In the genomic region with DNA sequence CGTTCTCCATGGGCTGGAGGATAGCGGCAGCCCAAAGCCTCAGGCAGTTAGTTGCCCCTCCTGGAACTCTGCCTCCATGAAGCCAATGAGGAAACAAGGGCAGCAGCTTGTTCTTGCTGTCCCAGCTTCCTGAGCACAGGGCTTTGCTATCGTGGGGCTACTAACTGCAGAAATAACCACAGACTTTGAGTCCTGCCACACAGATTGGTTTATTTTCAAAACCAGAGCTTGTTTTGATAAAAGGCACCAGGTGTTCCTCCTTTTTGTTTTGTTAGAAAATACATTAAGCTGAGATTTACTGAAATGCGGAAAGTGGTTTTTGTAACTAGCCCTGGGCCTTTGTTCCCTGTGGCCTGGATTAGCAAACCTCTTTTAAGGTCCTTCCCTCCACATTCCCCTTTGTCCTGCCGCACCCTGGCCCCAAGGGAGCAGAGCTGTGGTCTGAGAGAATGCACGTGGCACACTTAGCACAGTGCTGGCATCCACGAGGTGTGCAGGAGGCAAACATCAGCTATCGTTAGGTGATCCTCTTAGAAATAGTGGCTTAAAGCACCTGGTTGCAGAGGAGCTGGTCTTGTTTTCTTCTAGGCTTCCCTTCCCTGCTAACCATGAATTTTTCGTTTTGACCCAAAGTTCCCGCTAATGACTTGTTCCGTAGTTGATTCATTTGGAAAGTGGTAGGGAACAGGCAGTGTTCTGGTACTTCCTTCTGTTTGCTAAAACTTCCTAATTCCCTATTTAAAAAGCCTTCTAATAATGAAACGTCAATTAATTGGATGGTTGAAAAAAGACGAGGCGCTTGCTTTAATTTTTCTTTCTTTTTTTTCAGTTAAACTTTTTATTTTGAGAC, we compare ENCODE assay signal across 11 cellular contexts. TPM values are rescaled to one million over a fixed set of nuclear protein-coding genes. Genes with fewer than 3 reads are reported as not detected.
A peak's percentile ranks its signal among the peaks of the same experiment; 100 is the strongest.
DNase-seq lines count a peak whose midpoint lies in the region; ATAC-seq and TF ChIP-seq lines count a peak whose summit lies in the region.
"Had no signal": no experiment of that assay in that cellular context is flagged by ENCODE, and none has a peak within 500 bp of the region (broad histone marks: within the 10 kb centered on the region; RNA-seq: fewer than 3 reads in every experiment).

No MANE protein-coding gene starts in this region.

- H3K4me1 Mint-ChIP-seq in naive thymus-derived CD8-positive, alpha-beta T cell: peaks cover 33 to 41% (median 36%) of the 10 kb centered on the region in 4 donors
- H3K4me1 Mint-ChIP-seq in T-cell: peaks cover 10 to 28% (median 16%) of the 10 kb centered on the region in 3 donors

- no peak overlapping the region; the same call in none of the 2 replicates for H3K27ac ChIP-seq in HEK293 (ENCODE audit: extremely low read depth, low read depth, low read length)
- H3K27ac ChIP-seq in SJCRH30: peak overlapping the region; percentile 53
- peak overlapping the region in 5 of 8 donors; percentile 29 to 64 (median 53) for H3K27ac ChIP-seq in spleen

- no peak for TF ChIP-seq POLR2A in spleen (IDR thresholded peaks at IDR 0.05)

- H3K27ac Mint-ChIP-seq in naive thymus-derived CD8-positive, alpha-beta T cell: peak overlapping the region in 5 of 10 donors; percentile 9 to 82 (median 47)
- H3K27ac Mint-ChIP-seq in T-cell: no peak overlapping the region
- H3K27ac Mint-ChIP-seq: activated B cell treated with CpG ODN at 0.5 μM for 24 hours; stimulated activated naive CD8-positive, alpha-beta T cell treated with anti-CD3 and anti-CD28 coated beads, Interleukin-15, amount 100 ng/mL, for 72 hours had no signal

- H3K36me3 ChIP-seq in HEK293 (ENCODE audit: control insufficient read depth in 2 of 2, insufficient read depth in 1 of 2, low read length in 2 of 2): peaks cover 0 to 25% of the 10 kb centered on the region in 2 experiments; a peak in 1 of 3 replicates
- peaks cover 35% of the 10 kb centered on the region for H3K36me3 ChIP-seq in SJCRH30
- peaks cover 0 to 36% (median 6%) of the 10 kb centered on the region in 6 donors for H3K36me3 ChIP-seq in spleen

- peak overlapping the region in 1 of 10 donors; percentile 20 for H3K4me3 Mint-ChIP-seq in naive thymus-derived CD8-positive, alpha-beta T cell
- H3K4me3 Mint-ChIP-seq in T-cell: no peak overlapping the region
- H3K4me3 Mint-ChIP-seq: activated B cell treated with CpG ODN at 0.5 μM for 24 hours; stimulated activated naive CD8-positive, alpha-beta T cell treated with anti-CD3 and anti-CD28 coated beads, Interleukin-15, amount 100 ng/mL, for 72 hours had no signal

- no peaks in the 10 kb centered on the region; the same call in 1 of the 2 replicates for H3K9me3 ChIP-seq in HEK293 (ENCODE audit: control insufficient read depth, insufficient read depth, low read depth, low read length)
- peaks cover 12% of the 10 kb centered on the region; the same call in 1 of the 2 replicates for H3K9me3 ChIP-seq in SJCRH30 (replicated peaks)
- peaks cover 3 to 19% (median 13%) of the 10 kb centered on the region in 8 donors for H3K9me3 ChIP-seq in spleen

- H3K27me3 Mint-ChIP-seq in naive thymus-derived CD8-positive, alpha-beta T cell: no peaks in the 10 kb centered on the region
- H3K27me3 Mint-ChIP-seq in T-cell: no peaks in the 10 kb centered on the region
- H3K27me3 Mint-ChIP-seq: stimulated activated naive CD8-positive, alpha-beta T cell treated with anti-CD3 and anti-CD28 coated beads, Interleukin-15, amount 100 ng/mL, for 72 hours had no signal

- POLR2A ChIA-PET in HEK293 (lab: Yijun Ruan, JAX): no interaction called here
- POLR2A ChIA-PET in naive thymus-derived CD8-positive, alpha-beta T cell (lab: Charles Lee): no interaction called here
- POLR2A ChIA-PET in T-cell (lab: Charles Lee): no interaction called here

- H3K4me1 ChIP-seq in HEK293 (ENCODE audit: control insufficient read depth, insufficient read depth, low read length) (0 out of 2 replicates have a peak, but pooled peaks cover 2% of the 10 kb centered on the region), SJCRH30 (peaks cover 22% of the 10 kb centered on the region), spleen (peaks cover 4 to 52% (median 28%) of the 10 kb centered on the region in 6 donors)

- TF ChIP-seq CTCF in HEK293 (tag by site-specific recombination; IDR thresholded peaks at IDR 0.05) (no peak), spleen (IDR thresholded peaks at IDR 0.05 in 8 of 11, conservative IDR thresholded peaks at IDR 0.05 in 3 of 11) (no peak), GM10266 (IDR thresholded peaks at IDR 0.05; ENCODE audit: control insufficient read depth, insufficient read depth, low read depth, missing control alignments) (no peak)

- ATAC-seq in naive thymus-derived CD8-positive, alpha-beta T cell: no peak
- no peak for ATAC-seq in T-cell (replicated peaks in 1 of 4)
- ATAC-seq: stimulated activated naive CD8-positive, alpha-beta T cell treated with anti-CD3 and anti-CD28 coated beads, Interleukin-15, amount 100 ng/mL, for 72 hours had no signal

- H3K27me3 ChIP-seq in SJCRH30: no peaks in the 10 kb centered on the region
- H3K27me3 ChIP-seq in spleen (replicated peaks in 1 of 7): no peaks in the 10 kb centered on the region

- H3K36me3 Mint-ChIP-seq in naive thymus-derived CD8-positive, alpha-beta T cell: peaks cover 21 to 56% (median 41%) of the 10 kb centered on the region in 3 donors
- peaks cover 39% of the 10 kb centered on the region for H3K36me3 Mint-ChIP-seq in T-cell

- peaks cover 0 to 15% (median 6%) of the 10 kb centered on the region in 9 donors for H3K9me3 Mint-ChIP-seq in naive thymus-derived CD8-positive, alpha-beta T cell
- H3K9me3 Mint-ChIP-seq in T-cell: peaks cover 7 to 16% (median 8%) of the 10 kb centered on the region in 3 donors

- intact Hi-C loops in spleen (cut with DNase I; ENCODE audit: low total_unique reads): no loop called here

- WGBS in spleen, 5 donors: 42 to 59% (median 53%) methylated on average over 14 of the region's 14 CpGs

- no peak overlapping the region for H3K4me3 ChIP-seq in HEK293 (ENCODE audit: low read depth, low read length)
- no peak overlapping the region for H3K4me3 ChIP-seq in SJCRH30
- H3K4me3 ChIP-seq in spleen: peak overlapping the region in 1 of 8 donors; percentile 19

- CTCF ChIA-PET in HEK293 (lab: Yijun Ruan, JAX): interaction anchor here (0.6 kb wide), 1 partner anchor 11 kb away, joined by 5 read pairs; no protein-coding TSS in a partner anchor
- CTCF ChIA-PET in T-cell (lab: Charles Lee): no interaction called here

- DNase-seq in SJCRH30 (peak; percentile 93 to 95), iPS-NIHi11 (ENCODE audit: low spot score) (peak; percentile 31), spleen (no peak), NCI-H1694 (lab: John Stamatoyannopoulos, UW) (no peak), GM10266 (ENCODE audit: extremely low spot score) (no peak), T-cell (no peak)
- DNase-seq in naive thymus-derived CD8-positive, alpha-beta T cell: no peak
- DNase-seq: activated B cell treated with CpG ODN at 0.5 μM for 24 hours; GDM1; stimulated activated naive CD8-positive, alpha-beta T cell treated with anti-CD3 and anti-CD28 coated beads, Interleukin-15, amount 100 ng/mL, for 72 hours had no signal

TF ChIP-seq in HEK293, 187 proteins besides CTCF, POLR2A, EP300 and RAD21 (continues in another document):
- no peak for TF ChIP-seq ZNF677 (tag by site-specific recombination; IDR thresholded peaks at IDR 0.05)
- TF ChIP-seq, protein P1, sequence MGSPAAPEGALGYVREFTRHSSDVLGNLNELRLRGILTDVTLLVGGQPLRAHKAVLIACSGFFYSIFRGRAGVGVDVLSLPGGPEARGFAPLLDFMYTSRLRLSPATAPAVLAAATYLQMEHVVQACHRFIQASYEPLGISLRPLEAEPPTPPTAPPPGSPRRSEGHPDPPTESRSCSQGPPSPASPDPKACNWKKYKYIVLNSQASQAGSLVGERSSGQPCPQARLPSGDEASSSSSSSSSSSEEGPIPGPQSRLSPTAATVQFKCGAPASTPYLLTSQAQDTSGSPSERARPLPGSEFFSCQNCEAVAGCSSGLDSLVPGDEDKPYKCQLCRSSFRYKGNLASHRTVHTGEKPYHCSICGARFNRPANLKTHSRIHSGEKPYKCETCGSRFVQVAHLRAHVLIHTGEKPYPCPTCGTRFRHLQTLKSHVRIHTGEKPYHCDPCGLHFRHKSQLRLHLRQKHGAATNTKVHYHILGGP (tag by site-specific recombination; IDR thresholded peaks at IDR 0.05): 0 out of 2 replicates have a peak, but pooled peaks have one; percentile 21
- TF ChIP-seq ZNF404 (tag by site-specific recombination; IDR thresholded peaks at IDR 0.05): no peak
- no peak for TF ChIP-seq ZFP37 (tag by site-specific recombination; IDR thresholded peaks at IDR 0.05)
- no peak for TF ChIP-seq ZNF610 (tag by site-specific recombination; IDR thresholded peaks at IDR 0.05; ENCODE audit: borderline replicate concordance)
- TF ChIP-seq, protein P2, sequence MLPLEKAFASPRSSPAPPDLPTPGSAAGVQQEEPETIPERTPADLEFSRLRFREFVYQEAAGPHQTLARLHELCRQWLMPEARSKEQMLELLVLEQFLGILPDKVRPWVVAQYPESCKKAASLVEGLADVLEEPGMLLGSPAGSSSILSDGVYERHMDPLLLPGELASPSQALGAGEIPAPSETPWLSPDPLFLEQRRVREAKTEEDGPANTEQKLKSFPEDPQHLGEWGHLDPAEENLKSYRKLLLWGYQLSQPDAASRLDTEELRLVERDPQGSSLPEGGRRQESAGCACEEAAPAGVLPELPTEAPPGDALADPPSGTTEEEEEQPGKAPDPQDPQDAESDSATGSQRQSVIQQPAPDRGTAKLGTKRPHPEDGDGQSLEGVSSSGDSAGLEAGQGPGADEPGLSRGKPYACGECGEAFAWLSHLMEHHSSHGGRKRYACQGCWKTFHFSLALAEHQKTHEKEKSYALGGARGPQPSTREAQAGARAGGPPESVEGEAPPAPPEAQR (tag by site-specific recombination; IDR thresholded peaks at IDR 0.05): no peak

RNA-seq across cellular contexts. Expression of gene MVB12B, which starts 21.5 kb away (rescaled TPM):
- 19.5 and 21.9 TPM in 2 replicates for total RNA-seq in SJCRH30 (2014; rRNA removed; shearing (Covaris generic))
- total RNA-seq in spleen: 10 to 100 TPM; 26.5 to 52.4 (median 40.5) TPM
- polyA plus RNA-seq in spleen: 1 to 10 TPM; 2.8 to 8.2 (median 3.3) TPM
- 10 to 100 TPM; 26.9 to 28.6 TPM for total RNA-seq in naive thymus-derived CD8-positive, alpha-beta T cell
- 10 to 100 TPM in 1 of 3 donors, 1 to 10 TPM in 2; 7.2 to 12.5 (median 8.0) TPM for polyA plus RNA-seq in naive thymus-derived CD8-positive, alpha-beta T cell
- total RNA-seq in T-cell: 10 to 100 TPM in 3 of 5 donors, 1 to 10 TPM in 2; 8.2 to 25.2 (median 10.6) TPM

Comparison
In these comparisons a context has a peak if more than half of its experiments do, and no peak if none do; other contexts are left out.
1. DNase-seq: peak in SJCRH30 (2 of 2) and iPS-NIHi11 (single experiment); none in spleen (single experiment), NCI-H1694 (single experiment), GM10266 (single experiment), naive thymus-derived CD8-positive, alpha-beta T cell (0 of 10) and T-cell (0 of 34).